In genomic region chr1:6949991-6950765, GRCh38 we compare ENCODE assay signal across 14 cellular contexts.
A peak's percentile ranks its signal among the peaks of the same experiment; 100 is the strongest.
DNase-seq lines count a peak whose midpoint lies in the region; ATAC-seq and TF ChIP-seq lines count a peak whose summit lies in the region.
"Had no signal": no experiment of that assay in that cellular context is flagged by ENCODE, and none has a peak within 500 bp of the region (broad histone marks: within the 10 kb centered on the region; RNA-seq: fewer than 3 reads in every experiment).

No MANE protein-coding gene starts in this region.

- H3K9me3 ChIP-seq in WERI-Rb-1 (ENCODE audit: severe bottlenecking) = peaks cover 9% of the 10 kb centered on the region
- no peaks in the 10 kb centered on the region for H3K9me3 ChIP-seq in neuronal stem cell (replicated peaks in 1 of 2; ENCODE audit: control insufficient read depth in 2 of 2, insufficient read depth in 1 of 2, low read depth in 1 of 2, low read length in 2 of 2)

- H3K14ac ChIP-seq in neuronal stem cell (ENCODE audit: low read length) = peak overlapping the region; percentile 65

- no peak overlapping the region for H3K4me3 Mint-ChIP-seq in stimulated activated memory B cell treated with anti-CD40 and anti-IgM and Interleukin-4, amounts not matched to agents 10 μg/mL and 1 μg/mL and 100 μg/mL, for 72 hours

- no peak overlapping the region for H2AK5ac ChIP-seq in neuronal stem cell (ENCODE audit: low read depth, low read length)

- H3K18ac ChIP-seq in neuronal stem cell (ENCODE audit: low read length) = peak overlapping the region; percentile 63

- peaks cover 3 to 13% of the 10 kb centered on the region in 2 donors for H3K4me1 ChIP-seq in neuronal stem cell (ENCODE audit: control insufficient read depth in 2 of 2, insufficient read depth in 1 of 2, low read depth in 1 of 2, low read length in 2 of 2)

- no peaks in the 10 kb centered on the region for H3K36me3 ChIP-seq in WERI-Rb-1
- no peaks in the 10 kb centered on the region for H3K36me3 ChIP-seq in neuronal stem cell (replicated peaks in 1 of 2; ENCODE audit: control insufficient read depth in 2 of 2, insufficient read depth in 2 of 2, low read length in 2 of 2)

- no peak overlapping the region for H4K8ac ChIP-seq in neuronal stem cell (ENCODE audit: low read depth, low read length)

- H3K36me3 Mint-ChIP-seq in stimulated activated memory B cell treated with anti-CD40 and anti-IgM and Interleukin-4, amounts not matched to agents 10 μg/mL and 1 μg/mL and 100 μg/mL, for 72 hours = no peaks in the 10 kb centered on the region

- no peaks in the 10 kb centered on the region for H3K79me1 ChIP-seq in neuronal stem cell (ENCODE audit: low read depth, low read length)

- peak overlapping the region; percentile 57 for H3K9ac ChIP-seq in neuronal stem cell (ENCODE audit: low read depth, low read length, poor library complexity)

- H3K27me3 ChIP-seq in WERI-Rb-1 (ENCODE audit: insufficient read depth, low read depth, severe bottlenecking) (no peaks in the 10 kb centered on the region), neuronal stem cell (ENCODE audit: control insufficient read depth in 3 of 3, insufficient read depth in 3 of 3, low read depth in 1 of 3, low read length in 3 of 3) (peaks cover 0 to 22% (median 0%) of the 10 kb centered on the region in 3 experiments)

- H3K4me2 ChIP-seq in neuronal stem cell (ENCODE audit: insufficient read depth, low read length, poor library complexity, severe bottlenecking) = no peak overlapping the region

- WGBS in neuronal stem cell (ENCODE audit: extremely low coverage in 2 of 2, insufficient read length in 2 of 2, insufficient replicate concordance in 1 of 2), 2 donors = no CpG with 5 or more reads among the region's 9 CpGs

- no peaks in the 10 kb centered on the region for H3K9me3 Mint-ChIP-seq in stimulated activated memory B cell treated with anti-CD40 and anti-IgM and Interleukin-4, amounts not matched to agents 10 μg/mL and 1 μg/mL and 100 μg/mL, for 72 hours

- no peak for TF ChIP-seq CTCF in WERI-Rb-1 (IDR thresholded peaks at IDR 0.05; ENCODE audit: low read depth, low read length)

- no peak overlapping the region for H2AFZ ChIP-seq in neuronal stem cell (ENCODE audit: low read length)

- ATAC-seq in stimulated activated memory B cell treated with anti-CD40 and anti-IgM and Interleukin-4, amounts not matched to agents 10 μg/mL and 1 μg/mL and 100 μg/mL, for 72 hours = no peak
- no peak for ATAC-seq in HG03108 (IDR thresholded peaks at IDR 0.05; ENCODE audit: unreplicated experiment)
- ATAC-seq: PC-3 had no signal

- H3K4me1 Mint-ChIP-seq in stimulated activated memory B cell treated with anti-CD40 and anti-IgM and Interleukin-4, amounts not matched to agents 10 μg/mL and 1 μg/mL and 100 μg/mL, for 72 hours = peaks cover 5% of the 10 kb centered on the region

- H3K4me3 ChIP-seq in WERI-Rb-1 (ENCODE audit: low read depth, low read length) (no peak overlapping the region), neuronal stem cell (ENCODE audit: low read length in 2 of 2) (no peak overlapping the region)

- H3K4ac ChIP-seq in neuronal stem cell (ENCODE audit: low read length) = no peak overlapping the region

- H4K91ac ChIP-seq in neuronal stem cell (ENCODE audit: low read depth, low read length, poor library complexity) = no peak overlapping the region

- no peak overlapping the region for H3K27ac Mint-ChIP-seq in stimulated activated memory B cell treated with anti-CD40 and anti-IgM and Interleukin-4, amounts not matched to agents 10 μg/mL and 1 μg/mL and 100 μg/mL, for 72 hours

- peak overlapping the region; percentile 28 for H3K23ac ChIP-seq in neuronal stem cell (ENCODE audit: low read depth, low read length, poor library complexity)

- peak; percentile 22 for DNase-seq in NCI-H2171 treated with DMSO at 0.1 percent for 48 hours (lab: John Stamatoyannopoulos, UW)
- DNase-seq in NCI-H2171 (lab: John Stamatoyannopoulos, UW) = no peak
- peak; percentile 47 for DNase-seq in ELF-1 (ENCODE audit: low read depth, low spot score)
- peak; percentile 84 for DNase-seq in WERI-Rb-1
- DNase-seq in neuronal stem cell (ENCODE audit: low spot score) = no peak
- no peak for DNase-seq in stimulated activated CD4-positive, alpha-beta T cell treated with anti-CD3 and anti-CD28 coated beads, Interleukin-4, amount 100 ng/mL, for 24 hours
- DNase-seq: NCI-H1092, NCI-H2081 treated with DMSO at 0.1 percent for 48 hours, NCI-H345, NCI-H748 treated with DMSO at 0.1 percent for 48 hours, PC-3 had no signal

- H2BK5ac ChIP-seq in neuronal stem cell (ENCODE audit: low read length) = no peak overlapping the region

- H2BK12ac ChIP-seq in neuronal stem cell (ENCODE audit: low read length) = no peak overlapping the region

- no peak overlapping the region for H2BK15ac ChIP-seq in neuronal stem cell (ENCODE audit: low read length)

- no peak overlapping the region for H2BK120ac ChIP-seq in neuronal stem cell (ENCODE audit: low read depth, low read length)

- peaks cover 37% of the 10 kb centered on the region for H3K27me3 Mint-ChIP-seq in stimulated activated memory B cell treated with anti-CD40 and anti-IgM and Interleukin-4, amounts not matched to agents 10 μg/mL and 1 μg/mL and 100 μg/mL, for 72 hours

- H3K27ac ChIP-seq in WERI-Rb-1 (peak overlapping the region; percentile 94), neuronal stem cell (replicated peaks; ENCODE audit: low read length) (no peak overlapping the region)
- H3K27ac ChIP-seq: RWPE1 had no signal

Comparison
In these comparisons a context has a peak if more than half of its experiments do, and no peak if none do; other contexts are left out.
1. DNase-seq: peak in NCI-H2171 treated with DMSO at 0.1 percent for 48 hours (single experiment), ELF-1 (single experiment) and WERI-Rb-1 (single experiment); none in NCI-H2171 (single experiment), neuronal stem cell (single experiment) and stimulated activated CD4-positive, alpha-beta T cell treated with anti-CD3 and anti-CD28 coated beads, Interleukin-4, amount 100 ng/mL, for 24 hours (single experiment).